29 cellular contexts compared by ENCODE assay signal in the genomic region with DNA sequence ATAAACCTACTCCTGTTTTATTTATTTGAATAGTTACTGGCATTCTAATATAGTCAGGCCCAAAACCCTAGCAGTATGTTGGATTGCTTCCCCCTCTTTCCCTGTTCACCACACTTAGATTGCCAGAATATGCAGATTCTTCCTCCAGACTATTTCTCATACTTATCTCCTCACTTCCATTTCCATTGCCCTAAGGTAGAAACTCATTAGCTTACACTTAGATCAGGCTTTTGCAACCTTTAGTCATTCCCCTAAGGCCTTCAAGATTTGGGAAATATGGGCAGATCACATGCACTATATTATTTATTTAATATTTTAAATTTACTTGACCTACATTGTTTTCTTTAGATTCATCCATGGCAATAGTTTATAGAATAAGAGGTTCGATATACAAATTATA.
"Had no signal": no experiment of that assay in that cellular context is flagged by ENCODE, and none has a peak within 500 bp of the region (broad histone marks: within the 10 kb centered on the region; RNA-seq: fewer than 3 reads in every experiment).

No MANE protein-coding gene starts in this region.

- H3K36me3 Mint-ChIP-seq: naive thymus-derived CD8-positive, alpha-beta T cell; natural killer cell treated with Interleukin-12 subunit alpha and Interleukin-12 subunit beta and Interleukin-15 and Interleukin-18, amount 100 ng/mL, for 72 hours; neural progenitor cell; stimulated activated memory B cell treated with anti-CD40 and anti-IgM and Interleukin-4, amounts not matched to agents 10 μg/mL and 1 μg/mL and 100 μg/mL, for 72 hours had no signal

- FAIRE-seq: small intestine had no signal

- H3K36me3 ChIP-seq: neural progenitor cell, ovary, right lobe of liver, suprapubic skin, transverse colon, upper lobe of right lung, uterus had no signal

- H3K27me3 Mint-ChIP-seq: natural killer cell treated with Interleukin-12 subunit alpha and Interleukin-12 subunit beta and Interleukin-15 and Interleukin-18, amount 100 ng/mL, for 72 hours; progenitor cell of endocrine pancreas; stimulated activated memory B cell treated with anti-CD40 and anti-IgM and Interleukin-4, amounts not matched to agents 10 μg/mL and 1 μg/mL and 100 μg/mL, for 72 hours; type B pancreatic cell had no signal

- H3K27ac Mint-ChIP-seq: naive thymus-derived CD8-positive, alpha-beta T cell; natural killer cell treated with Interleukin-12 subunit alpha and Interleukin-12 subunit beta and Interleukin-15 and Interleukin-18, amount 100 ng/mL, for 72 hours; neural progenitor cell; progenitor cell of endocrine pancreas; stimulated activated memory B cell treated with anti-CD40 and anti-IgM and Interleukin-4, amounts not matched to agents 10 μg/mL and 1 μg/mL and 100 μg/mL, for 72 hours; stimulated activated naive CD8-positive, alpha-beta T cell treated with anti-CD3 and anti-CD28 coated beads, Interleukin-15, amount 100 ng/mL, for 72 hours; type B pancreatic cell had no signal

- H3K9me3 Mint-ChIP-seq: neural progenitor cell had no signal

- H3K4me3 Mint-ChIP-seq: naive thymus-derived CD8-positive, alpha-beta T cell; natural killer cell treated with Interleukin-12 subunit alpha and Interleukin-12 subunit beta and Interleukin-15 and Interleukin-18, amount 100 ng/mL, for 72 hours; neural progenitor cell; stimulated activated memory B cell treated with anti-CD40 and anti-IgM and Interleukin-4, amounts not matched to agents 10 μg/mL and 1 μg/mL and 100 μg/mL, for 72 hours; stimulated activated naive CD8-positive, alpha-beta T cell treated with anti-CD3 and anti-CD28 coated beads, Interleukin-15, amount 100 ng/mL, for 72 hours; type B pancreatic cell had no signal

- ATAC-seq: naive thymus-derived CD8-positive, alpha-beta T cell; natural killer cell treated with Interleukin-12 subunit alpha and Interleukin-12 subunit beta and Interleukin-15 and Interleukin-18, amount 100 ng/mL, for 72 hours; psoas muscle; right cardiac atrium; right lobe of liver; stimulated activated memory B cell treated with anti-CD40 and anti-IgM and Interleukin-4, amounts not matched to agents 10 μg/mL and 1 μg/mL and 100 μg/mL, for 72 hours; stimulated activated naive CD8-positive, alpha-beta T cell treated with anti-CD3 and anti-CD28 coated beads, Interleukin-15, amount 100 ng/mL, for 72 hours; stimulated activated naive CD8-positive, alpha-beta T cell treated with anti-CD3 and anti-CD28 coated beads, Interleukin-15, Interleukin-2, amounts not matched to agents 100 U/mL and 50 U/mL, for 24 hours; upper lobe of right lung had no signal

- H3K4me1 Mint-ChIP-seq: naive thymus-derived CD8-positive, alpha-beta T cell; neural progenitor cell; stimulated activated memory B cell treated with anti-CD40 and anti-IgM and Interleukin-4, amounts not matched to agents 10 μg/mL and 1 μg/mL and 100 μg/mL, for 72 hours; stimulated activated naive CD8-positive, alpha-beta T cell treated with anti-CD3 and anti-CD28 coated beads, Interleukin-15, amount 100 ng/mL, for 72 hours had no signal

- H3K27me3 ChIP-seq: neural progenitor cell, ovary, right lobe of liver, sigmoid colon, suprapubic skin, testis, tibial artery, transverse colon, upper lobe of right lung, uterus had no signal

- H3K4me3 ChIP-seq: neural progenitor cell, ovary, psoas muscle, right lobe of liver, sigmoid colon, suprapubic skin, testis, tibial artery, transverse colon, upper lobe of right lung, uterus had no signal

- DNase-seq: naive thymus-derived CD8-positive, alpha-beta T cell; occipital lobe; ovary; posterior cingulate gyrus; psoas muscle; right cardiac atrium; right lobe of liver; sigmoid colon; small intestine; stimulated activated CD4-positive, alpha-beta T cell treated with anti-CD3 and anti-CD28 coated beads, Interleukin-12 subunit alpha, Interleukin-12 subunit beta, amount 100 ng/mL, for 4 hours; stimulated activated CD4-positive, alpha-beta T cell treated with anti-CD3 and anti-CD28 coated beads, Interleukin-1b, Interleukin-23, amount 100 ng/mL, for 48 hours; stimulated activated CD4-positive, alpha-beta T cell treated with anti-CD3 and anti-CD28 coated beads, Interleukin-4, amount 100 ng/mL, for 1 hour; stimulated activated CD4-positive, alpha-beta T cell treated with anti-CD3 and anti-CD28 coated beads, Interleukin-4, amount 100 ng/mL, for 4 hours; stimulated activated CD8-positive, alpha-beta memory T cell treated with anti-CD3 and anti-CD28 coated beads, Interleukin-4, amount 100 ng/mL, for 48 hours; stimulated activated naive CD4-positive, alpha-beta T cell; stimulated activated naive CD8-positive, alpha-beta T cell treated with anti-CD3 and anti-CD28 coated beads, Interleukin-15, amount 100 ng/mL, for 72 hours; stimulated activated naive CD8-positive, alpha-beta T cell treated with anti-CD3 and anti-CD28 coated beads, Interleukin-15, Interleukin-2, amounts not matched to agents 100 U/mL and 50 U/mL, for 24 hours; substantia nigra; testis; tibial artery; transverse colon; upper lobe of right lung; uterus had no signal
